In genomic region chr4:99763635-99764101, GRCh38 we compare ENCODE assay signal across 10 cellular contexts. TPM values are rescaled to one million over a fixed set of nuclear protein-coding genes. Genes with fewer than 3 reads are reported as not detected.
DNase-seq lines count a peak whose midpoint lies in the region; ATAC-seq and TF ChIP-seq lines count a peak whose summit lies in the region.
"Had no signal": no experiment of that assay in that cellular context is flagged by ENCODE, and none has a peak within 500 bp of the region (broad histone marks: within the 10 kb centered on the region; RNA-seq: fewer than 3 reads in every experiment).

No MANE protein-coding gene starts in this region.

- peaks cover 4% of the 10 kb centered on the region for H3K27me3 Mint-ChIP-seq in activated naive CD4-positive, alpha-beta T cell treated with anti-CD3 and anti-CD28 coated beads, Interleukin-2, amount 10 ng/mL, durations not matched to agents 7 days and 5 days
- H3K27me3 Mint-ChIP-seq in natural killer cell (ENCODE audit: low read depth in 2 of 2), result peaks cover 4 to 6% of the 10 kb centered on the region in 2 donors

- no peaks in the 10 kb centered on the region for H3K36me3 Mint-ChIP-seq in activated naive CD4-positive, alpha-beta T cell treated with anti-CD3 and anti-CD28 coated beads, Interleukin-2, amount 10 ng/mL, durations not matched to agents 7 days and 5 days
- no peaks in the 10 kb centered on the region for H3K36me3 Mint-ChIP-seq in stimulated activated effector memory CD8-positive, alpha-beta T cell treated with anti-CD3 and anti-CD28 coated beads, Interleukin-12 subunit alpha, Interleukin-12 subunit beta, amount 100 ng/mL, for 72 hours
- no peaks in the 10 kb centered on the region for H3K36me3 Mint-ChIP-seq in natural killer cell

- no peaks in the 10 kb centered on the region for H3K9me3 Mint-ChIP-seq in activated naive CD4-positive, alpha-beta T cell treated with anti-CD3 and anti-CD28 coated beads, Interleukin-2, amount 10 ng/mL, durations not matched to agents 7 days and 5 days
- peaks cover 5% of the 10 kb centered on the region for H3K9me3 Mint-ChIP-seq in stimulated activated effector memory CD8-positive, alpha-beta T cell treated with anti-CD3 and anti-CD28 coated beads, Interleukin-12 subunit alpha, Interleukin-12 subunit beta, amount 100 ng/mL, for 72 hours
- H3K9me3 Mint-ChIP-seq in natural killer cell, result peaks cover 4 to 5% of the 10 kb centered on the region in 2 donors

- intact Hi-C loops in natural killer cell (cut with micrococcal nuclease), result no loop called here

- TF ChIP-seq POLR2A in NB4 (IDR thresholded peaks at IDR 0.05; ENCODE audit: extremely low read depth, insufficient read length), result no peak

- H3K27ac Mint-ChIP-seq in activated naive CD4-positive, alpha-beta T cell treated with anti-CD3 and anti-CD28 coated beads, Interleukin-2, amount 10 ng/mL, durations not matched to agents 7 days and 5 days, result no peak overlapping the region
- no peak overlapping the region for H3K27ac Mint-ChIP-seq in stimulated activated effector memory CD8-positive, alpha-beta T cell treated with anti-CD3 and anti-CD28 coated beads, Interleukin-12 subunit alpha, Interleukin-12 subunit beta, amount 100 ng/mL, for 72 hours
- no peak overlapping the region for H3K27ac Mint-ChIP-seq in natural killer cell

- H3K4me3 Mint-ChIP-seq in activated naive CD4-positive, alpha-beta T cell treated with anti-CD3 and anti-CD28 coated beads, Interleukin-2, amount 10 ng/mL, durations not matched to agents 7 days and 5 days, result no peak overlapping the region
- no peak overlapping the region for H3K4me3 Mint-ChIP-seq in stimulated activated effector memory CD8-positive, alpha-beta T cell treated with anti-CD3 and anti-CD28 coated beads, Interleukin-12 subunit alpha, Interleukin-12 subunit beta, amount 100 ng/mL, for 72 hours
- no peak overlapping the region for H3K4me3 Mint-ChIP-seq in natural killer cell

- CTCF ChIA-PET in activated naive CD4-positive, alpha-beta T cell treated with anti-CD3 and anti-CD28 coated beads, Interleukin-2, amount 10 ng/mL, durations not matched to agents 7 days and 5 days (lab: Charles Lee), result no interaction called here

- DNase-seq in activated naive CD4-positive, alpha-beta T cell treated with Interleukin-2 at 50 U/mL for 16 hours, result peak; percentile 5
- no peak for DNase-seq in activated naive CD4-positive, alpha-beta T cell treated with anti-CD3 and anti-CD28 coated beads, Interleukin-2, amount 10 ng/mL, durations not matched to agents 7 days and 5 days
- DNase-seq in NB4 (ENCODE audit: low read depth), result peak; percentile 16
- DNase-seq in epithelial cell of proximal tubule (ENCODE audit: low read depth), result peak; percentile 90
- peak in 1 of 2 donors; percentile 50 for DNase-seq in stimulated activated effector memory CD8-positive, alpha-beta T cell treated with anti-CD3 and anti-CD28 coated beads, Interleukin-12 subunit alpha, Interleukin-12 subunit beta, amount 100 ng/mL, for 72 hours (ENCODE audit: low spot score in 2 of 2)
- no peak for DNase-seq in cerebellum (ENCODE audit: low spot score)
- DNase-seq in natural killer cell, result no peak
- DNase-seq: DND-41 had no signal

- TF ChIP-seq CTCF in NB4 (IDR thresholded peaks at IDR 0.05; ENCODE audit: low read depth, low read length), result no peak
- no peak for TF ChIP-seq CTCF in epithelial cell of proximal tubule (conservative IDR thresholded peaks at IDR 0.05; ENCODE audit: low read depth, low read length)
- no peak for TF ChIP-seq CTCF in natural killer cell (IDR thresholded peaks at IDR 0.05)

- H3K4me3 ChIP-seq in NB4 (ENCODE audit: low read depth, low read length) (no peak overlapping the region), epithelial cell of proximal tubule (ENCODE audit: low read depth, low read length) (no peak overlapping the region)

- H3K4me1 Mint-ChIP-seq in activated naive CD4-positive, alpha-beta T cell treated with anti-CD3 and anti-CD28 coated beads, Interleukin-2, amount 10 ng/mL, durations not matched to agents 7 days and 5 days, result no peaks in the 10 kb centered on the region
- peaks cover 12% of the 10 kb centered on the region for H3K4me1 Mint-ChIP-seq in stimulated activated effector memory CD8-positive, alpha-beta T cell treated with anti-CD3 and anti-CD28 coated beads, Interleukin-12 subunit alpha, Interleukin-12 subunit beta, amount 100 ng/mL, for 72 hours
- no peaks in the 10 kb centered on the region for H3K4me1 Mint-ChIP-seq in natural killer cell

- peak; percentile 98 for ATAC-seq in stimulated activated effector memory CD8-positive, alpha-beta T cell treated with anti-CD3 and anti-CD28 coated beads, Interleukin-12 subunit alpha, Interleukin-12 subunit beta, amount 100 ng/mL, for 72 hours
- ATAC-seq in GM19351 (IDR thresholded peaks at IDR 0.05; ENCODE audit: unreplicated experiment) (no peak), natural killer cell (no peak)

RNA-seq across cellular contexts. Expression of gene DAPP1, which starts 53.0 kb away (rescaled TPM):
- total RNA-seq in epithelial cell of proximal tubule (6.7 and 18.3 TPM in 2 replicates), cerebellum (0.73 TPM), natural killer cell (1 to 10 TPM; 5.9 to 7.3 (median 6.8) TPM)
- total RNA-seq: osteocyte had no signal

Comparison
In these comparisons a context has a peak if more than half of its experiments do, and no peak if none do; other contexts are left out.
1. DNase-seq: peak in activated naive CD4-positive, alpha-beta T cell treated with Interleukin-2 at 50 U/mL for 16 hours (single experiment), NB4 (single experiment) and epithelial cell of proximal tubule (single experiment); none in activated naive CD4-positive, alpha-beta T cell treated with anti-CD3 and anti-CD28 coated beads, Interleukin-2, amount 10 ng/mL, durations not matched to agents 7 days and 5 days (single experiment), cerebellum (single experiment) and natural killer cell (single experiment).